Comparison of ENCODE assay signal across 12 cellular contexts in the genomic region with DNA sequence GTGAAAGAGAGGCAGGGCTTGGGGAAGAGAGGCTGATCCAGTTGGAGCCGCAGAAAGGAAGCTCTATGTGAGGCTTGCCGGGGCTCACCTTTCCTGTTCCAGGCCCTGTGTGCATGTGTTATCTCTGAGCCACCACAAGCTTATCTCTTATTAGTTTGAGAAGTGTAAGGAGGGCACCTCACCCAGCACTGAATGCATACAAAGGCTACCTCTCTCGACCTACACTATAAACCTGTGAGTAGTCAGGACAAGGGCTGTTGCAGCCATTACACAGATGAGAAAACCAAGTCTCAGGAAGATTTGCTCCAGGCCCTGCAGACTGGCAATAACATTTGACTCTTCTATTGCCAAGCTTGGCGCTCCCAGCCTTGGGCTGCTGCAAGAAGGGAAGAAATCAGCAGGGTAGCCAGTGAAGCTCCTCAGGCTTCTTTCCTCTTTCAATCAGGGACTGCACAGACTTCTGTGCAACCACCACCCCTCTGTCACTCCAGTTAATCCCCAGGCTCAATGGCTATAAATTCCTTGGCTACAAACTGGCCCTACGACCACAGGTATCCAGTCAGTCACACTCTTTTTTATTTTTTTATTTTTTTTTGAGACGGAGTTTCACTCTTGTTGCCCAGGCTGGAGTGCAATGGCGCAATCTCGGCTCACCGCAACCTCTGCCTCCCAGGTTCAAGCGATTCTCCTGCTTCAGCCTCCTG.
DNase-seq lines count a peak whose midpoint lies in the region; ATAC-seq and TF ChIP-seq lines count a peak whose summit lies in the region.
"Had no signal": no experiment of that assay in that cellular context is flagged by ENCODE, and none has a peak within 500 bp of the region (broad histone marks: within the 10 kb centered on the region; RNA-seq: fewer than 3 reads in every experiment).

No MANE protein-coding gene starts in this region.

- H3K27me3 ChIP-seq in spleen (replicated peaks in 1 of 7): no peaks in the 10 kb centered on the region
- H3K27me3 ChIP-seq: neutrophil had no signal

- no peak for ATAC-seq in HG03108 (IDR thresholded peaks at IDR 0.05; ENCODE audit: unreplicated experiment)

- no peaks in the 10 kb centered on the region for H3K9me3 ChIP-seq in spleen
- H3K9me3 ChIP-seq: neutrophil had no signal

- 64 to 71% (median 66%) methylated on average over 10 of the region's 10 CpGs for WGBS in spleen, 5 donors

- intact Hi-C loops in spleen (cut with DNase I; ENCODE audit: low total_unique reads): no loop called here

- no peak overlapping the region for H3K4me3 ChIP-seq in GM12865 (ENCODE audit: low read depth, low read length)
- no peak overlapping the region for H3K4me3 ChIP-seq in fibroblast of villous mesenchyme (ENCODE audit: low read depth, low read length)
- no peak overlapping the region for H3K4me3 ChIP-seq in spleen

- CTCF ChIA-PET in RWPE1 (lab: Yijun Ruan, JAX): no interaction called here

- no peak for TF ChIP-seq POLR2A in spleen (IDR thresholded peaks at IDR 0.05)

- no peak for TF ChIP-seq CTCF in GM12865 (IDR thresholded peaks at IDR 0.05; ENCODE audit: insufficient read depth, low read depth, low read length, missing control alignments)
- TF ChIP-seq CTCF in RWPE1 (conservative IDR thresholded peaks at IDR 0.05; ENCODE audit: low read depth): no peak
- TF ChIP-seq CTCF in fibroblast of villous mesenchyme (IDR thresholded peaks at IDR 0.05; ENCODE audit: insufficient read depth, low read depth, low read length): no peak
- no peak for TF ChIP-seq CTCF in spleen (IDR thresholded peaks at IDR 0.05 in 8 of 11, conservative IDR thresholded peaks at IDR 0.05 in 3 of 11)

- peaks cover 14 to 92% (median 66%) of the 10 kb centered on the region in 6 donors for H3K4me1 ChIP-seq in spleen

- peak; percentile 37 for DNase-seq in GM12865 (ENCODE audit: low read depth)
- no peak for DNase-seq in RWPE1 (ENCODE audit: low spot score)
- peak; percentile 62 for DNase-seq in fibroblast of villous mesenchyme (ENCODE audit: low read depth)
- DNase-seq in spleen: no peak
- no peak for DNase-seq in NK-92 treated with Interleukin-12 subunit alpha and Interleukin-12 subunit beta, amount 100 ng/mL, for 24 hours (lab: John Stamatoyannopoulos, UW)
- no peak for DNase-seq in NCI-H345 (lab: John Stamatoyannopoulos, UW)
- DNase-seq in medulla oblongata (ENCODE audit: extremely low spot score): no peak
- DNase-seq: activated T-cell treated with anti-CD3 and anti-CD28 coated beads, Interleukin-2, amount 50 U/mL, for 4 hours; effector CD4-positive, alpha-beta T cell; NCI-H187 treated with DMSO at 0.1 percent for 48 hours had no signal

- H3K36me3 ChIP-seq in spleen: no peaks in the 10 kb centered on the region
- H3K36me3 ChIP-seq: neutrophil had no signal

- POLR2A ChIA-PET in RWPE1 (lab: Yijun Ruan, JAX; ENCODE audit: low non-redundant PET): no interaction called here

- peak overlapping the region; percentile 68 for H3K27ac ChIP-seq in RWPE1
- peak overlapping the region; percentile 16 to 80 (median 71) for H3K27ac ChIP-seq in spleen
- H3K27ac ChIP-seq: neutrophil had no signal

Comparison
In these comparisons a context has a peak if more than half of its experiments do, and no peak if none do; other contexts are left out.
1. DNase-seq: peak in GM12865 (single experiment) and fibroblast of villous mesenchyme (single experiment); none in RWPE1 (single experiment), spleen (single experiment), NK-92 treated with Interleukin-12 subunit alpha and Interleukin-12 subunit beta, amount 100 ng/mL, for 24 hours (single experiment), NCI-H345 (single experiment) and medulla oblongata (single experiment).